Comparison of ENCODE assay signal across 19 cellular contexts in the genomic region with DNA sequence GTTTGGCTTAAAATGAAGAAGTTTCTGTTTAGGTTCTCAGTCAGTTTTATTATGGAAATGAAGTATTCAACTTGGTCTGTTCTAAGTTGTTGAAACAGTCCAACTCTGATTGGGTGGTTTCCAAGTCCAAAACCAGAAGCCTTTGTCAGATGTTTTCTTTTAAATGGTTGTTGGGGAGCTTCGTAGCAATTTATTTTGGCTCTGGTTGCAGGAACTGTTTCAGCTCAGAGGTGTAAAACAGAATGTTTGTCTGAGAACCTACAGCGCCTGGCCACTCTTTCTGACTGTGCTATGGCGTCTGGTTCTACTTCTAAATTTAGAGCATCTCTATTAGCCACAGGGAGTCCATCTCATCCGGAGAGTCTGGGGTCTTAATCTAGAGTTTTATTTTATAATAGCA.
"Had no signal": no experiment of that assay in that cellular context is flagged by ENCODE, and none has a peak within 500 bp of the region (broad histone marks: within the 10 kb centered on the region; RNA-seq: fewer than 3 reads in every experiment).

No MANE protein-coding gene starts in this region.

- H3K36me3 ChIP-seq: breast epithelium, heart right ventricle, tibial artery had no signal

- H3K4me1 ChIP-seq: breast epithelium, heart right ventricle had no signal

- H3K27me3 ChIP-seq: breast epithelium, heart right ventricle, tibial artery had no signal

- H3K27ac ChIP-seq: breast epithelium, coronary artery, epithelial cell of prostate, heart right ventricle, VCaP had no signal

- H3K9me3 ChIP-seq: breast epithelium, tibial artery had no signal

- H3K4me3 ChIP-seq: breast epithelium, coronary artery, heart right ventricle, tibial artery had no signal

- FAIRE-seq: keratinocyte had no signal

- DNase-seq: activated CD4-positive, alpha-beta memory T cell treated with anti-CD3 and anti-CD28 coated beads, Interleukin-2, amount 10 ng/mL, durations not matched to agents 7 days and 5 days; activated CD4-positive, alpha-beta T cell treated with anti-CD3 and anti-CD28 coated beads, Interleukin-2, amount 10 ng/mL, durations not matched to agents 24 days and 14 days; activated gamma-delta T cell; heart right ventricle; mesendoderm; naive thymus-derived CD4-positive, alpha-beta T cell; occipital lobe; retina; stimulated activated CD4-positive, alpha-beta T cell treated with anti-CD3 and anti-CD28 coated beads, Interleukin-4, amount 100 ng/mL, for 1 hour; stimulated activated naive CD8-positive, alpha-beta T cell treated with anti-CD3 and anti-CD28 coated beads, Interleukin-15, Interleukin-2, amounts not matched to agents 100 U/mL and 50 U/mL, for 24 hours; T-cell; tibial artery had no signal

- ATAC-seq: activated CD4-positive, CD25-positive, alpha-beta regulatory T cell treated with anti-CD3 and anti-CD28 coated beads, Interleukin-2, amount 50 U/mL, for 24 hours; left colon; naive thymus-derived CD4-positive, alpha-beta T cell; stimulated activated naive CD8-positive, alpha-beta T cell treated with anti-CD3 and anti-CD28 coated beads, Interleukin-15, Interleukin-2, amounts not matched to agents 100 U/mL and 50 U/mL, for 24 hours; T-cell had no signal
